In genomic region chr3:179147571-179148445, GRCh38 we compare ENCODE assay signal across 8 cellular contexts. TPM values are rescaled to one million over a fixed set of nuclear protein-coding genes. Genes with fewer than 3 reads are reported as not detected.
DNase-seq lines count a peak whose midpoint lies in the region; ATAC-seq and TF ChIP-seq lines count a peak whose summit lies in the region.

Gene PIK3CA, plus strand, starts transcription at chr3:179148357. Its CDS starts 50,469 bp downstream, at chr3:179198826.

- TF ChIP-seq POLR2A in GM15510 (IDR thresholded peaks at IDR 0.05; ENCODE audit: borderline replicate concordance, extremely low read depth, insufficient read length): peak; percentile 61
- peak; percentile 47 to 82 for TF ChIP-seq POLR2A in uterus (IDR thresholded peaks at IDR 0.05)

- DNase-seq in NCI-H1694 treated with DMSO at 0.1 percent for 48 hours (lab: John Stamatoyannopoulos, UW) (peak; percentile 99), T-helper 17 cell (peak; percentile 81 to 91 (median 82)), amygdala (lab: John Stamatoyannopoulos, UW) (peak; percentile 21 to 98 (median 94)), right cardiac atrium (peak; percentile 96), pulmonary artery endothelial cell (ENCODE audit: low read depth, low spot score) (peak; percentile 97), uterus (peak; percentile 93 to 97)

- H3K4me1 ChIP-seq in right cardiac atrium (ENCODE audit: control insufficient read depth, insufficient read depth, low read length) (no peaks in the 10 kb centered on the region), uterus (peaks cover 0 to 17% of the 10 kb centered on the region in 2 donors)

- peak in 1 of 4 experiments; percentile 8 for TF ChIP-seq CTCF in uterus (IDR thresholded peaks at IDR 0.05)

- peak within 1 kb of the TSS; percentile 95 for H3K4me3 ChIP-seq in right cardiac atrium (ENCODE audit: low read length)
- H3K4me3 ChIP-seq in uterus: peak within 1 kb of the TSS; percentile 67 to 88

- ATAC-seq in HG02885 (IDR thresholded peaks at IDR 0.05; ENCODE audit: poor library complexity, unreplicated experiment) (peak; percentile 73), T-helper 17 cell (peak; percentile 80), right cardiac atrium (peak; percentile 98)

- H3K36me3 ChIP-seq in uterus: no peaks in the 10 kb centered on the region

- WGBS in right cardiac atrium: under 1% methylated on average over 53 of the region's 53 CpGs

- no peak within 1 kb of the TSS for H3K27ac Mint-ChIP-seq in T-helper 17 cell

- H3K27ac ChIP-seq in right cardiac atrium (ENCODE audit: low read length): peak within 1 kb of the TSS; percentile 91
- peak within 1 kb of the TSS; percentile 95 to 98 for H3K27ac ChIP-seq in uterus

- intact Hi-C loops in right cardiac atrium (cut with DNase I) (loop anchor here in 3 of 4 donors (5.0 to 10.0 kb wide), 4 partner anchors 44 to 174 kb away; partner anchors contain the start of gene ZNF639 (in 1 of the 3)), uterus (cut with DNase I; ENCODE audit: low total_unique reads) (loop anchor here (5.0 kb wide), 1 partner anchor 169 kb away; no protein-coding TSS in a partner anchor)

- H3K27me3 ChIP-seq in right cardiac atrium (ENCODE audit: control insufficient read depth, insufficient read depth) (no peaks in the 10 kb centered on the region), uterus (no peaks in the 10 kb centered on the region)

- H3K4me3 Mint-ChIP-seq in T-helper 17 cell: no peak within 1 kb of the TSS

- H3K36me3 Mint-ChIP-seq in T-helper 17 cell (ENCODE audit: low read depth): no peaks in the 10 kb centered on the region

- H3K27me3 Mint-ChIP-seq in T-helper 17 cell: no peaks in the 10 kb centered on the region

- peaks cover 34% of the 10 kb centered on the region for H3K4me1 Mint-ChIP-seq in T-helper 17 cell

- H3K9me3 ChIP-seq in T-helper 17 cell (ENCODE audit: control insufficient read depth, low read length, poor library complexity, severe bottlenecking): no peaks in the 10 kb centered on the region
- no peaks in the 10 kb centered on the region for H3K9me3 ChIP-seq in right cardiac atrium (ENCODE audit: control insufficient read depth, low read length)
- H3K9me3 ChIP-seq in uterus: no peaks in the 10 kb centered on the region

RNA-seq across cellular contexts. Expression of gene PIK3CA, which starts in this region (rescaled TPM):
- total RNA-seq in T-helper 17 cell (10 to 100 TPM; 42.4 to 45.4 TPM), right cardiac atrium (10 to 100 TPM; 20.7 to 22.3 (median 21.7) TPM), pulmonary artery endothelial cell (26.2 and 44.0 TPM in 2 replicates), uterus (10 to 100 TPM; 12.6 to 65.2 (median 36.3) TPM)
- 4.6 TPM for polyA plus RNA-seq in right cardiac atrium

Comparison
In these comparisons a context has a peak if more than half of its experiments do, and no peak if none do; other contexts are left out.
1. Peak in every context shown above with its lines: DNase-seq, ATAC-seq, H3K4me3 ChIP-seq and H3K27ac ChIP-seq.